In the genomic region with DNA sequence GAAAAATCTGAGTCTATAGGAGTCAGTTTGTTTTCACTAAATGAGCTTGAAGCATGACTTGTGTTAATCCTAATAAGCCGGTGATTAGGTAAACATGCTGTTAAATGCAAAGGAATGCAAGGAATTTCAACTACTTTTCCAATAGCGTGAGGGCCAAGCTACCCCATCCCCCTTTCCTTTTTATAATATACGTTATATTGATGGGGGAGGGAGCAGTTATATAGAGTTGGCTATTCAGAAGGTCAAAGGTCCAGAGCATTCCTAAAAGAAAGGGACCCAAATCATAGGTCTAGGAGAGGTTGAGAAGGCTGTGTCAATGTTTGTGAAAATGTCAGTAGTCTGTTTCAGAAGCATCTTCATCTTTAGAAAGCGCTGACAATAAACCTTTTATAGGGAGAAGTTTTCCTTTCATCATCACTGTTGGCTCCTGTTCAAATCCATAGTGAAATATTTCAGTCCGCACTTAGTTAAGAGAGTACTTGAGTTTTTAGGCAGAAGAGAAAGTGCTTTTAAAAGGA, we compare ENCODE assay signal across 11 cellular contexts. TPM values are rescaled to one million over a fixed set of nuclear protein-coding genes. Genes with fewer than 3 reads are reported as not detected.
A peak's percentile ranks its signal among the peaks of the same experiment; 100 is the strongest.
DNase-seq lines count a peak whose midpoint lies in the region; ATAC-seq and TF ChIP-seq lines count a peak whose summit lies in the region.
"Had no signal": no experiment of that assay in that cellular context is flagged by ENCODE, and none has a peak within 500 bp of the region (broad histone marks: within the 10 kb centered on the region; RNA-seq: fewer than 3 reads in every experiment).

No MANE protein-coding gene starts in this region.

- H3K9me3 ChIP-seq in PC-9 (ENCODE audit: insufficient read depth, low read depth) (no peaks in the 10 kb centered on the region), osteoblast (ENCODE audit: low read depth, low read length) (no peaks in the 10 kb centered on the region)

- no peak for TF ChIP-seq CTCF in PC-9 (conservative IDR thresholded peaks at IDR 0.05)
- no peak for TF ChIP-seq CTCF in epithelial cell of proximal tubule (conservative IDR thresholded peaks at IDR 0.05; ENCODE audit: low read depth, low read length)
- no peak for TF ChIP-seq CTCF in osteoblast (IDR thresholded peaks at IDR 0.05; ENCODE audit: extremely low read depth, low read depth, low read length)

- H4K20me1 ChIP-seq in PC-9 (ENCODE audit: insufficient read depth) (no peaks in the 10 kb centered on the region), osteoblast (ENCODE audit: insufficient read depth, low read length) (peaks cover 22% of the 10 kb centered on the region)

- H3K36me3 ChIP-seq in PC-9 (ENCODE audit: low read depth) (peaks cover 13% of the 10 kb centered on the region), osteoblast (ENCODE audit: insufficient read depth, low read length) (peaks cover 26% of the 10 kb centered on the region)

- POLR2A ChIA-PET in PC-9 (lab: Charles Lee; ENCODE audit: unreplicated experiment): interaction anchor here (0.6 to 1.5 kb wide), 9 partner anchors 13 to 812 kb away, joined by 3 to 23 read pairs (median 4); partner anchors contain the start of gene ZNHIT6

- no peak for ATAC-seq in stimulated activated naive B cell treated with anti-CD40 and anti-IgM and Interleukin-4, amounts not matched to agents 10 μg/mL and 1 μg/mL and 100 μg/mL, for 72 hours (replicated peaks)
- ATAC-seq in GM18858 (IDR thresholded peaks at IDR 0.05; ENCODE audit: unreplicated experiment): no peak
- ATAC-seq: T-helper 17 cell had no signal

- DNase-seq in Daoy (ENCODE audit: low read depth) (peak; percentile 88), PC-9 (peak; percentile 28 to 90), epithelial cell of proximal tubule (ENCODE audit: low read depth) (peak; percentile 89), osteoblast (ENCODE audit: insufficient read length, low spot score, missing footprints) (peak; percentile 87), DMS79 (lab: John Stamatoyannopoulos, UW) (no peak)
- DNase-seq in stimulated activated naive B cell treated with anti-CD40 and anti-IgM and Interleukin-4, amounts not matched to agents 10 μg/mL and 1 μg/mL and 100 μg/mL, for 72 hours: no peak
- no peak for DNase-seq in activated naive CD4-positive, alpha-beta T cell treated with Interleukin-2 at 50 U/mL for 16 hours
- DNase-seq: activated naive CD8-positive, alpha-beta T cell treated with anti-CD3 and anti-CD28 coated beads, Interleukin-2, amount 10 ng/mL, durations not matched to agents 7 days and 5 days; T-helper 17 cell had no signal

- peaks cover 45% of the 10 kb centered on the region for H3F3A ChIP-seq in PC-9 (ENCODE audit: insufficient read depth, low read depth)

- H3K27ac ChIP-seq in PC-9 (peak overlapping the region; percentile 86), osteoblast (ENCODE audit: low read depth, low read length) (peak overlapping the region; percentile 99)

- H3K27me3 ChIP-seq in PC-9 (ENCODE audit: insufficient read depth, low read depth) (no peaks in the 10 kb centered on the region), osteoblast (ENCODE audit: insufficient read depth, low read length) (no peaks in the 10 kb centered on the region)

- H3K9me2 ChIP-seq in PC-9 (ENCODE audit: insufficient read depth): no peaks in the 10 kb centered on the region

- peaks cover 50 to 51% of the 10 kb centered on the region in 2 donors for H3K27me3 Mint-ChIP-seq in stimulated activated naive B cell treated with anti-CD40 and anti-IgM and Interleukin-4, amounts not matched to agents 10 μg/mL and 1 μg/mL and 100 μg/mL, for 72 hours

- BruUV-seq in PC-9 (replicated peaks; lab: Mats Ljungman, UMichigan): no TSS peak

- no peak overlapping the region for H2AFZ ChIP-seq in PC-9
- no peak overlapping the region for H2AFZ ChIP-seq in osteoblast (ENCODE audit: low read length)

- no peaks in the 10 kb centered on the region for H3K9me3 Mint-ChIP-seq in stimulated activated naive B cell treated with anti-CD40 and anti-IgM and Interleukin-4, amounts not matched to agents 10 μg/mL and 1 μg/mL and 100 μg/mL, for 72 hours
- H3K9me3 Mint-ChIP-seq: memory B cell had no signal

- intact Hi-C loops in PC-9 (cut with micrococcal nuclease; ENCODE audit: unreplicated experiment): loop anchor here (1.0 to 5.0 kb wide), 2 partner anchors 23 to 177 kb away; no protein-coding TSS in a partner anchor

- peaks cover 3 to 7% of the 10 kb centered on the region in 2 donors for H3K36me3 Mint-ChIP-seq in stimulated activated naive B cell treated with anti-CD40 and anti-IgM and Interleukin-4, amounts not matched to agents 10 μg/mL and 1 μg/mL and 100 μg/mL, for 72 hours
- H3K36me3 Mint-ChIP-seq: activated naive CD8-positive, alpha-beta T cell treated with anti-CD3 and anti-CD28 coated beads, Interleukin-2, amount 10 ng/mL, durations not matched to agents 7 days and 5 days had no signal

- H3K4me3 Mint-ChIP-seq in stimulated activated naive B cell treated with anti-CD40 and anti-IgM and Interleukin-4, amounts not matched to agents 10 μg/mL and 1 μg/mL and 100 μg/mL, for 72 hours: no peak overlapping the region
- H3K4me3 Mint-ChIP-seq: activated naive CD8-positive, alpha-beta T cell treated with anti-CD3 and anti-CD28 coated beads, Interleukin-2, amount 10 ng/mL, durations not matched to agents 7 days and 5 days; memory B cell; T-helper 17 cell had no signal

- peaks cover 52% of the 10 kb centered on the region for H3K4me1 ChIP-seq in PC-9 (replicated peaks; ENCODE audit: insufficient read depth)
- H3K4me1 ChIP-seq in osteoblast (ENCODE audit: insufficient read depth, low read length): peaks cover 19% of the 10 kb centered on the region

- peaks cover 11 to 26% of the 10 kb centered on the region in 2 donors for H3K4me1 Mint-ChIP-seq in stimulated activated naive B cell treated with anti-CD40 and anti-IgM and Interleukin-4, amounts not matched to agents 10 μg/mL and 1 μg/mL and 100 μg/mL, for 72 hours

- H3K4me3 ChIP-seq in PC-9: peak overlapping the region; percentile 11; the same call in 1 of the 2 replicates
- H3K4me3 ChIP-seq in epithelial cell of proximal tubule (ENCODE audit: low read depth, low read length): no peak overlapping the region
- H3K4me3 ChIP-seq in osteoblast (ENCODE audit: insufficient read depth, low read length): peak overlapping the region; percentile 83

- H3K27ac Mint-ChIP-seq in stimulated activated naive B cell treated with anti-CD40 and anti-IgM and Interleukin-4, amounts not matched to agents 10 μg/mL and 1 μg/mL and 100 μg/mL, for 72 hours: no peak overlapping the region
- H3K27ac Mint-ChIP-seq: activated naive CD8-positive, alpha-beta T cell treated with anti-CD3 and anti-CD28 coated beads, Interleukin-2, amount 10 ng/mL, durations not matched to agents 7 days and 5 days; memory B cell; T-helper 17 cell had no signal

- CTCF ChIA-PET in PC-9 (lab: Charles Lee): interaction anchor here (0.6 to 1.6 kb wide), 3 partner anchors 23 to 1010 kb away, joined by 3 to 5 read pairs (median 4); partner anchors contain the start of gene CTBS

- H3K79me2 ChIP-seq in PC-9 (ENCODE audit: low read depth): peaks cover 28% of the 10 kb centered on the region
- H3K79me2 ChIP-seq in osteoblast (ENCODE audit: insufficient read depth, low read length): peaks cover 21% of the 10 kb centered on the region

- H3K4me2 ChIP-seq in PC-9: peak overlapping the region; percentile 85
- H3K4me2 ChIP-seq in osteoblast (ENCODE audit: insufficient read depth, low read length): peak overlapping the region; percentile 81

RNA-seq across cellular contexts. Expression of gene CCN1, which starts 3.8 kb away (rescaled TPM):
- 33.7 and 40.9 TPM in 2 replicates for total RNA-seq in Daoy (2014; rRNA removed; shearing (Covaris generic))
- total RNA-seq in PC-9 (2021) (75.6 and 92.8 TPM in 2 replicates), epithelial cell of proximal tubule (148 and 348 TPM in 2 replicates), osteoblast (58.9 and 81.8 TPM in 2 replicates)
- total RNA-seq: activated naive CD8-positive, alpha-beta T cell treated with anti-CD3 and anti-CD28 coated beads, Interleukin-2, amount 10 ng/mL, durations not matched to agents 7 days and 5 days; T-helper 17 cell had no signal

Comparison
In these comparisons a context has a peak if more than half of its experiments do, and no peak if none do; other contexts are left out.
1. DNase-seq: peak in Daoy (single experiment), PC-9 (2 of 2), epithelial cell of proximal tubule (single experiment) and osteoblast (single experiment); none in stimulated activated naive B cell treated with anti-CD40 and anti-IgM and Interleukin-4, amounts not matched to agents 10 μg/mL and 1 μg/mL and 100 μg/mL, for 72 hours (single experiment), activated naive CD4-positive, alpha-beta T cell treated with Interleukin-2 at 50 U/mL for 16 hours (single experiment) and DMS79 (single experiment).